ENCODE assay signal across 1 cellular context in the genomic region with DNA sequence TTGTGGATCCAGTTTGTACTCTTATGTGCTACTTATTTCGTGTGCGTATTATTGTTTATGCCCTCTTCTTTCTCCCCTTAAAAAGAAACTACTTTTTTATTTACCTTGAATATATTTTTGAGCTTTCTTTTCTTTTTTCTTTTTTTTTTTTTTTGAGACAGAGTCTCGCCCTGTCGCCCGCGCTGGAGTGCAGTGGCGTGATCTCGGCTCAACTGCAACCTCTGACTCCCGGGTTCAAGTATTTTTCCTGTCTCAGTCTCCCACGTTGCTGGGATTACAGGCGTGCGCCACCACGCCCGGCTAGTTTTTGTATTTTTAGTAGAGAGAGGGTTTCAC.
A peak's percentile ranks its signal among the peaks of the same experiment; 100 is the strongest.
TF ChIP-seq lines count a peak whose summit lies in the region.

No MANE protein-coding gene starts in this region.

TF ChIP-seq in K562, 482 proteins besides CTCF, POLR2A, EP300 and RAD21 (continued from another document and continues in another):
- TF ChIP-seq, protein P1, sequence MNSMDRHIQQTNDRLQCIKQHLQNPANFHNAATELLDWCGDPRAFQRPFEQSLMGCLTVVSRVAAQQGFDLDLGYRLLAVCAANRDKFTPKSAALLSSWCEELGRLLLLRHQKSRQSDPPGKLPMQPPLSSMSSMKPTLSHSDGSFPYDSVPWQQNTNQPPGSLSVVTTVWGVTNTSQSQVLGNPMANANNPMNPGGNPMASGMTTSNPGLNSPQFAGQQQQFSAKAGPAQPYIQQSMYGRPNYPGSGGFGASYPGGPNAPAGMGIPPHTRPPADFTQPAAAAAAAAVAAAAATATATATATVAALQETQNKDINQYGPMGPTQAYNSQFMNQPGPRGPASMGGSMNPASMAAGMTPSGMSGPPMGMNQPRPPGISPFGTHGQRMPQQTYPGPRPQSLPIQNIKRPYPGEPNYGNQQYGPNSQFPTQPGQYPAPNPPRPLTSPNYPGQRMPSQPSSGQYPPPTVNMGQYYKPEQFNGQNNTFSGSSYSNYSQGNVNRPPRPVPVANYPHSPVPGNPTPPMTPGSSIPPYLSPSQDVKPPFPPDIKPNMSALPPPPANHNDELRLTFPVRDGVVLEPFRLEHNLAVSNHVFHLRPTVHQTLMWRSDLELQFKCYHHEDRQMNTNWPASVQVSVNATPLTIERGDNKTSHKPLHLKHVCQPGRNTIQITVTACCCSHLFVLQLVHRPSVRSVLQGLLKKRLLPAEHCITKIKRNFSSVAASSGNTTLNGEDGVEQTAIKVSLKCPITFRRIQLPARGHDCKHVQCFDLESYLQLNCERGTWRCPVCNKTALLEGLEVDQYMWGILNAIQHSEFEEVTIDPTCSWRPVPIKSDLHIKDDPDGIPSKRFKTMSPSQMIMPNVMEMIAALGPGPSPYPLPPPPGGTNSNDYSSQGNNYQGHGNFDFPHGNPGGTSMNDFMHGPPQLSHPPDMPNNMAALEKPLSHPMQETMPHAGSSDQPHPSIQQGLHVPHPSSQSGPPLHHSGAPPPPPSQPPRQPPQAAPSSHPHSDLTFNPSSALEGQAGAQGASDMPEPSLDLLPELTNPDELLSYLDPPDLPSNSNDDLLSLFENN (IDR thresholded peaks at IDR 0.05; ENCODE audit: low read depth in 2 of 2, low read length in 2 of 2) = no peak
- TF ChIP-seq JUND (IDR thresholded peaks at IDR 0.05; ENCODE audit: borderline replicate concordance, low read depth, low read length) (no peak), JUND (tag; IDR thresholded peaks at IDR 0.05; ENCODE audit: borderline replicate concordance, low read depth, low read length) (no peak), MCM2 (IDR thresholded peaks at IDR 0.05; ENCODE audit: low read depth) (no peak), COPS2 (conservative IDR thresholded peaks at IDR 0.05) (no peak), ESRRA (IDR thresholded peaks at IDR 0.05; ENCODE audit: borderline replicate concordance, low read depth) (no peak), PCBP1 (IDR thresholded peaks at IDR 0.05; ENCODE audit: low read depth, low read length, poor library complexity, severe bottlenecking) (no peak), HCFC1 (IDR thresholded peaks at IDR 0.05; ENCODE audit: low read depth, low read length) (no peak), ZNF239 (CRISPR knock-in tag; IDR thresholded peaks at IDR 0.05) (no peak), ZBTB7A (IDR thresholded peaks at IDR 0.05; ENCODE audit: borderline replicate concordance, control insufficient read depth, low read depth, low read length) (no peak), DIDO1 (tag; IDR thresholded peaks at IDR 0.05; ENCODE audit: low read depth) (no peak), ETV5 (CRISPR knock-in tag; IDR thresholded peaks at IDR 0.05; ENCODE audit: low read depth) (no peak), HNRNPL (IDR thresholded peaks at IDR 0.05; ENCODE audit: low read depth, low read length) (no peak), ZNF586 (CRISPR knock-in tag; conservative IDR thresholded peaks at IDR 0.05) (no peak), TARDBP (IDR thresholded peaks at IDR 0.05) (no peak), C11orf30 (IDR thresholded peaks at IDR 0.05; ENCODE audit: low read depth) (no peak), RBM17 (IDR thresholded peaks at IDR 0.05; ENCODE audit: borderline replicate concordance, low read depth, low read length) (no peak), MTA1 (IDR thresholded peaks at IDR 0.05; ENCODE audit: borderline replicate concordance) (0 out of 2 replicates have a peak, but pooled peaks have one; percentile 36), MECOM (CRISPR knock-in tag; IDR thresholded peaks at IDR 0.05) (no peak), ZNF12 (CRISPR knock-in tag; IDR thresholded peaks at IDR 0.05) (no peak), SAFB (IDR thresholded peaks at IDR 0.05; ENCODE audit: borderline replicate concordance, low read depth, low read length) (no peak), ZSCAN29 (IDR thresholded peaks at IDR 0.05) (0 out of 2 replicates have a peak, but pooled peaks have one; percentile 37), EZH2 (IDR thresholded peaks at IDR 0.05; ENCODE audit: borderline replicate concordance, low read depth, low read length) (no peak), ZNF444 (CRISPR knock-in tag; IDR thresholded peaks at IDR 0.05) (no peak), ARID2 (IDR thresholded peaks at IDR 0.05) (0 out of 2 replicates have a peak, but pooled peaks have one; percentile 48), PTTG1 (tag; IDR thresholded peaks at IDR 0.05; ENCODE audit: low read depth) (no peak), SMARCA4 (IDR thresholded peaks at IDR 0.05) (0 out of 2 replicates have a peak, but pooled peaks have one; percentile 7), WHSC1 (IDR thresholded peaks at IDR 0.05; ENCODE audit: low read length) (no peak), PHF8 (IDR thresholded peaks at IDR 0.05; ENCODE audit: borderline replicate concordance, low read length) (no peak)
- TF ChIP-seq, protein P2, sequence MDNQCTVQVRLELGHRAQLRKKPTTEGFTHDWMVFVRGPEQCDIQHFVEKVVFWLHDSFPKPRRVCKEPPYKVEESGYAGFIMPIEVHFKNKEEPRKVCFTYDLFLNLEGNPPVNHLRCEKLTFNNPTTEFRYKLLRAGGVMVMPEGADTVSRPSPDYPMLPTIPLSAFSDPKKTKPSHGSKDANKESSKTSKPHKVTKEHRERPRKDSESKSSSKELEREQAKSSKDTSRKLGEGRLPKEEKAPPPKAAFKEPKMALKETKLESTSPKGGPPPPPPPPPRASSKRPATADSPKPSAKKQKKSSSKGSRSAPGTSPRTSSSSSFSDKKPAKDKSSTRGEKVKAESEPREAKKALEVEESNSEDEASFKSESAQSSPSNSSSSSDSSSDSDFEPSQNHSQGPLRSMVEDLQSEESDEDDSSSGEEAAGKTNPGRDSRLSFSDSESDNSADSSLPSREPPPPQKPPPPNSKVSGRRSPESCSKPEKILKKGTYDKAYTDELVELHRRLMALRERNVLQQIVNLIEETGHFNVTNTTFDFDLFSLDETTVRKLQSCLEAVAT (IDR thresholded peaks at IDR 0.05) = peak in 1 of 2 experiments; percentile 60; a peak in 1 of 4 replicates
- TF ChIP-seq, protein P3, sequence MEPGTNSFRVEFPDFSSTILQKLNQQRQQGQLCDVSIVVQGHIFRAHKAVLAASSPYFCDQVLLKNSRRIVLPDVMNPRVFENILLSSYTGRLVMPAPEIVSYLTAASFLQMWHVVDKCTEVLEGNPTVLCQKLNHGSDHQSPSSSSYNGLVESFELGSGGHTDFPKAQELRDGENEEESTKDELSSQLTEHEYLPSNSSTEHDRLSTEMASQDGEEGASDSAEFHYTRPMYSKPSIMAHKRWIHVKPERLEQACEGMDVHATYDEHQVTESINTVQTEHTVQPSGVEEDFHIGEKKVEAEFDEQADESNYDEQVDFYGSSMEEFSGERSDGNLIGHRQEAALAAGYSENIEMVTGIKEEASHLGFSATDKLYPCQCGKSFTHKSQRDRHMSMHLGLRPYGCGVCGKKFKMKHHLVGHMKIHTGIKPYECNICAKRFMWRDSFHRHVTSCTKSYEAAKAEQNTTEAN (CRISPR knock-in tag; IDR thresholded peaks at IDR 0.05) = no peak
- TF ChIP-seq, protein P4, sequence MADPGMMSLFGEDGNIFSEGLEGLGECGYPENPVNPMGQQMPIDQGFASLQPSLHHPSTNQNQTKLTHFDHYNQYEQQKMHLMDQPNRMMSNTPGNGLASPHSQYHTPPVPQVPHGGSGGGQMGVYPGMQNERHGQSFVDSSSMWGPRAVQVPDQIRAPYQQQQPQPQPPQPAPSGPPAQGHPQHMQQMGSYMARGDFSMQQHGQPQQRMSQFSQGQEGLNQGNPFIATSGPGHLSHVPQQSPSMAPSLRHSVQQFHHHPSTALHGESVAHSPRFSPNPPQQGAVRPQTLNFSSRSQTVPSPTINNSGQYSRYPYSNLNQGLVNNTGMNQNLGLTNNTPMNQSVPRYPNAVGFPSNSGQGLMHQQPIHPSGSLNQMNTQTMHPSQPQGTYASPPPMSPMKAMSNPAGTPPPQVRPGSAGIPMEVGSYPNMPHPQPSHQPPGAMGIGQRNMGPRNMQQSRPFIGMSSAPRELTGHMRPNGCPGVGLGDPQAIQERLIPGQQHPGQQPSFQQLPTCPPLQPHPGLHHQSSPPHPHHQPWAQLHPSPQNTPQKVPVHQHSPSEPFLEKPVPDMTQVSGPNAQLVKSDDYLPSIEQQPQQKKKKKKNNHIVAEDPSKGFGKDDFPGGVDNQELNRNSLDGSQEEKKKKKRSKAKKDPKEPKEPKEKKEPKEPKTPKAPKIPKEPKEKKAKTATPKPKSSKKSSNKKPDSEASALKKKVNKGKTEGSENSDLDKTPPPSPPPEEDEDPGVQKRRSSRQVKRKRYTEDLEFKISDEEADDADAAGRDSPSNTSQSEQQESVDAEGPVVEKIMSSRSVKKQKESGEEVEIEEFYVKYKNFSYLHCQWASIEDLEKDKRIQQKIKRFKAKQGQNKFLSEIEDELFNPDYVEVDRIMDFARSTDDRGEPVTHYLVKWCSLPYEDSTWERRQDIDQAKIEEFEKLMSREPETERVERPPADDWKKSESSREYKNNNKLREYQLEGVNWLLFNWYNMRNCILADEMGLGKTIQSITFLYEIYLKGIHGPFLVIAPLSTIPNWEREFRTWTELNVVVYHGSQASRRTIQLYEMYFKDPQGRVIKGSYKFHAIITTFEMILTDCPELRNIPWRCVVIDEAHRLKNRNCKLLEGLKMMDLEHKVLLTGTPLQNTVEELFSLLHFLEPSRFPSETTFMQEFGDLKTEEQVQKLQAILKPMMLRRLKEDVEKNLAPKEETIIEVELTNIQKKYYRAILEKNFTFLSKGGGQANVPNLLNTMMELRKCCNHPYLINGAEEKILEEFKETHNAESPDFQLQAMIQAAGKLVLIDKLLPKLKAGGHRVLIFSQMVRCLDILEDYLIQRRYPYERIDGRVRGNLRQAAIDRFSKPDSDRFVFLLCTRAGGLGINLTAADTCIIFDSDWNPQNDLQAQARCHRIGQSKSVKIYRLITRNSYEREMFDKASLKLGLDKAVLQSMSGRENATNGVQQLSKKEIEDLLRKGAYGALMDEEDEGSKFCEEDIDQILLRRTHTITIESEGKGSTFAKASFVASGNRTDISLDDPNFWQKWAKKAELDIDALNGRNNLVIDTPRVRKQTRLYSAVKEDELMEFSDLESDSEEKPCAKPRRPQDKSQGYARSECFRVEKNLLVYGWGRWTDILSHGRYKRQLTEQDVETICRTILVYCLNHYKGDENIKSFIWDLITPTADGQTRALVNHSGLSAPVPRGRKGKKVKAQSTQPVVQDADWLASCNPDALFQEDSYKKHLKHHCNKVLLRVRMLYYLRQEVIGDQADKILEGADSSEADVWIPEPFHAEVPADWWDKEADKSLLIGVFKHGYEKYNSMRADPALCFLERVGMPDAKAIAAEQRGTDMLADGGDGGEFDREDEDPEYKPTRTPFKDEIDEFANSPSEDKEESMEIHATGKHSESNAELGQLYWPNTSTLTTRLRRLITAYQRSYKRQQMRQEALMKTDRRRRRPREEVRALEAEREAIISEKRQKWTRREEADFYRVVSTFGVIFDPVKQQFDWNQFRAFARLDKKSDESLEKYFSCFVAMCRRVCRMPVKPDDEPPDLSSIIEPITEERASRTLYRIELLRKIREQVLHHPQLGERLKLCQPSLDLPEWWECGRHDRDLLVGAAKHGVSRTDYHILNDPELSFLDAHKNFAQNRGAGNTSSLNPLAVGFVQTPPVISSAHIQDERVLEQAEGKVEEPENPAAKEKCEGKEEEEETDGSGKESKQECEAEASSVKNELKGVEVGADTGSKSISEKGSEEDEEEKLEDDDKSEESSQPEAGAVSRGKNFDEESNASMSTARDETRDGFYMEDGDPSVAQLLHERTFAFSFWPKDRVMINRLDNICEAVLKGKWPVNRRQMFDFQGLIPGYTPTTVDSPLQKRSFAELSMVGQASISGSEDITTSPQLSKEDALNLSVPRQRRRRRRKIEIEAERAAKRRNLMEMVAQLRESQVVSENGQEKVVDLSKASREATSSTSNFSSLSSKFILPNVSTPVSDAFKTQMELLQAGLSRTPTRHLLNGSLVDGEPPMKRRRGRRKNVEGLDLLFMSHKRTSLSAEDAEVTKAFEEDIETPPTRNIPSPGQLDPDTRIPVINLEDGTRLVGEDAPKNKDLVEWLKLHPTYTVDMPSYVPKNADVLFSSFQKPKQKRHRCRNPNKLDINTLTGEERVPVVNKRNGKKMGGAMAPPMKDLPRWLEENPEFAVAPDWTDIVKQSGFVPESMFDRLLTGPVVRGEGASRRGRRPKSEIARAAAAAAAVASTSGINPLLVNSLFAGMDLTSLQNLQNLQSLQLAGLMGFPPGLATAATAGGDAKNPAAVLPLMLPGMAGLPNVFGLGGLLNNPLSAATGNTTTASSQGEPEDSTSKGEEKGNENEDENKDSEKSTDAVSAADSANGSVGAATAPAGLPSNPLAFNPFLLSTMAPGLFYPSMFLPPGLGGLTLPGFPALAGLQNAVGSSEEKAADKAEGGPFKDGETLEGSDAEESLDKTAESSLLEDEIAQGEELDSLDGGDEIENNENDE (IDR thresholded peaks at IDR 0.05; ENCODE audit: low read depth, low read length) = no peak
- TF ChIP-seq, protein P5, sequence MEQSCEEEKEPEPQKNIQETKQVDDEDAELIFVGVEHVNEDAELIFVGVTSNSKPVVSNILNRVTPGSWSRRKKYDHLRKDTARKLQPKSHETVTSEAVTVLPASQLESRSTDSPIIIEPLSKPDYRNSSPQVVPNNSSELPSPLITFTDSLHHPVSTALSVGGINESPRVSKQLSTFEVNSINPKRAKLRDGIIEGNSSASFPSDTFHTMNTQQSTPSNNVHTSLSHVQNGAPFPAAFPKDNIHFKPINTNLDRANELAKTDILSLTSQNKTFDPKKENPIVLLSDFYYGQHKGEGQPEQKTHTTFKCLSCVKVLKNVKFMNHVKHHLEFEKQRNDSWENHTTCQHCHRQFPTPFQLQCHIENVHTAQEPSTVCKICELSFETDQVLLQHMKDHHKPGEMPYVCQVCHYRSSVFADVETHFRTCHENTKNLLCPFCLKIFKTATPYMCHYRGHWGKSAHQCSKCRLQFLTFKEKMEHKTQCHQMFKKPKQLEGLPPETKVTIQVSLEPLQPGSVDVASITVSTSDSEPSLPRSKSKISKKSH (CRISPR knock-in tag; IDR thresholded peaks at IDR 0.05) = no peak
- TF ChIP-seq, protein P6, sequence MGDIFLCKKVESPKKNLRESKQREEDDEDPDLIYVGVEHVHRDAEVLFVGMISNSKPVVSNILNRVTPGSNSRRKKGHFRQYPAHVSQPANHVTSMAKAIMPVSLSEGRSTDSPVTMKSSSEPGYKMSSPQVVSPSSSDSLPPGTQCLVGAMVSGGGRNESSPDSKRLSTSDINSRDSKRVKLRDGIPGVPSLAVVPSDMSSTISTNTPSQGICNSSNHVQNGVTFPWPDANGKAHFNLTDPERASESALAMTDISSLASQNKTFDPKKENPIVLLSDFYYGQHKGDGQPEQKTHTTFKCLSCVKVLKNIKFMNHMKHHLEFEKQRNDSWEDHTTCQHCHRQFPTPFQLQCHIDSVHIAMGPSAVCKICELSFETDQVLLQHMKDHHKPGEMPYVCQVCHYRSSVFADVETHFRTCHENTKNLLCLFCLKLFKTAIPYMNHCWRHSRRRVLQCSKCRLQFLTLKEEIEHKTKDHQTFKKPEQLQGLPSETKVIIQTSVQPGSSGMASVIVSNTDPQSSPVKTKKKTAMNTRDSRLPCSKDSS (IDR thresholded peaks at IDR 0.05; ENCODE audit: low read depth, partially characterized antibody) = no peak
- TF ChIP-seq, protein P7, sequence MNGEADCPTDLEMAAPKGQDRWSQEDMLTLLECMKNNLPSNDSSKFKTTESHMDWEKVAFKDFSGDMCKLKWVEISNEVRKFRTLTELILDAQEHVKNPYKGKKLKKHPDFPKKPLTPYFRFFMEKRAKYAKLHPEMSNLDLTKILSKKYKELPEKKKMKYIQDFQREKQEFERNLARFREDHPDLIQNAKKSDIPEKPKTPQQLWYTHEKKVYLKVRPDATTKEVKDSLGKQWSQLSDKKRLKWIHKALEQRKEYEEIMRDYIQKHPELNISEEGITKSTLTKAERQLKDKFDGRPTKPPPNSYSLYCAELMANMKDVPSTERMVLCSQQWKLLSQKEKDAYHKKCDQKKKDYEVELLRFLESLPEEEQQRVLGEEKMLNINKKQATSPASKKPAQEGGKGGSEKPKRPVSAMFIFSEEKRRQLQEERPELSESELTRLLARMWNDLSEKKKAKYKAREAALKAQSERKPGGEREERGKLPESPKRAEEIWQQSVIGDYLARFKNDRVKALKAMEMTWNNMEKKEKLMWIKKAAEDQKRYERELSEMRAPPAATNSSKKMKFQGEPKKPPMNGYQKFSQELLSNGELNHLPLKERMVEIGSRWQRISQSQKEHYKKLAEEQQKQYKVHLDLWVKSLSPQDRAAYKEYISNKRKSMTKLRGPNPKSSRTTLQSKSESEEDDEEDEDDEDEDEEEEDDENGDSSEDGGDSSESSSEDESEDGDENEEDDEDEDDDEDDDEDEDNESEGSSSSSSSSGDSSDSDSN (IDR thresholded peaks at IDR 0.05; ENCODE audit: borderline replicate concordance in 1 of 2, low read depth in 2 of 2, low read length in 2 of 2) = no peak
